18 cellular contexts compared by ENCODE assay signal in genomic region chr7:110623436-110623835, GRCh38.
DNase-seq lines count a peak whose midpoint lies in the region; ATAC-seq and TF ChIP-seq lines count a peak whose summit lies in the region.
"Had no signal": no experiment of that assay in that cellular context is flagged by ENCODE, and none has a peak within 500 bp of the region (broad histone marks: within the 10 kb centered on the region; RNA-seq: fewer than 3 reads in every experiment).

No MANE protein-coding gene starts in this region.

- H3K36me3 ChIP-seq in WERI-Rb-1: no peaks in the 10 kb centered on the region
- H3K36me3 ChIP-seq: BLaER1 had no signal

- no peak overlapping the region for H3K27ac Mint-ChIP-seq in stimulated activated memory B cell treated with anti-CD40 and anti-IgM and Interleukin-4, amounts not matched to agents 10 μg/mL and 1 μg/mL and 100 μg/mL, for 72 hours
- H3K27ac Mint-ChIP-seq: CD14-positive monocyte; CD4-positive, alpha-beta memory T cell; GM23338 had no signal

- no peaks in the 10 kb centered on the region for H3K27me3 ChIP-seq in WERI-Rb-1 (ENCODE audit: insufficient read depth, low read depth, severe bottlenecking)
- H3K27me3 ChIP-seq: BLaER1 had no signal

- no peak overlapping the region for H3K27ac ChIP-seq in WERI-Rb-1
- H3K27ac ChIP-seq: BLaER1 had no signal

- no peaks in the 10 kb centered on the region for H3K36me3 Mint-ChIP-seq in stimulated activated memory B cell treated with anti-CD40 and anti-IgM and Interleukin-4, amounts not matched to agents 10 μg/mL and 1 μg/mL and 100 μg/mL, for 72 hours
- H3K36me3 Mint-ChIP-seq: CD14-positive monocyte; CD4-positive, alpha-beta memory T cell had no signal

- no peaks in the 10 kb centered on the region for H3K9me3 Mint-ChIP-seq in stimulated activated memory B cell treated with anti-CD40 and anti-IgM and Interleukin-4, amounts not matched to agents 10 μg/mL and 1 μg/mL and 100 μg/mL, for 72 hours
- H3K9me3 Mint-ChIP-seq: GM23338 had no signal

- DNase-seq in stimulated activated CD4-positive, alpha-beta T cell treated with anti-CD3 and anti-CD28 coated beads, Interleukin-2, amount 100 ng/mL, for 4 hours (ENCODE audit: low read depth): peak; percentile 4
- no peak for DNase-seq in stimulated activated CD4-positive, alpha-beta T cell treated with anti-CD3 and anti-CD28 coated beads, Interleukin-2, amount 100 ng/mL, for 48 hours
- DNase-seq in NCI-H526 treated with DMSO at 0.1 percent for 48 hours (lab: John Stamatoyannopoulos, UW) (peak; percentile 58), epithelial cell of esophagus (ENCODE audit: low read depth) (peak; percentile 10), putamen (ENCODE audit: low spot score) (peak; percentile 69), WERI-Rb-1 (no peak), SK-N-DZ (ENCODE audit: low spot score) (no peak)
- DNase-seq: AML-193; CD4-positive, alpha-beta memory T cell; DMS153; DND-41; EL; HCEC 1CT had no signal

- H3K4me1 Mint-ChIP-seq in stimulated activated memory B cell treated with anti-CD40 and anti-IgM and Interleukin-4, amounts not matched to agents 10 μg/mL and 1 μg/mL and 100 μg/mL, for 72 hours: no peaks in the 10 kb centered on the region
- H3K4me1 Mint-ChIP-seq: CD14-positive monocyte; CD4-positive, alpha-beta memory T cell; GM23338 had no signal

- no peak overlapping the region for H3K4me3 Mint-ChIP-seq in stimulated activated memory B cell treated with anti-CD40 and anti-IgM and Interleukin-4, amounts not matched to agents 10 μg/mL and 1 μg/mL and 100 μg/mL, for 72 hours
- H3K4me3 Mint-ChIP-seq: CD14-positive monocyte; CD4-positive, alpha-beta memory T cell; GM23338 had no signal

- H3K4me3 ChIP-seq in epithelial cell of esophagus (ENCODE audit: low read length) (no peak overlapping the region), WERI-Rb-1 (ENCODE audit: low read depth, low read length) (no peak overlapping the region)
- H3K4me3 ChIP-seq: BLaER1, GM12878, GM23338 had no signal

- TF ChIP-seq CTCF in epithelial cell of esophagus (IDR thresholded peaks at IDR 0.05; ENCODE audit: insufficient read depth, low read depth, low read length, missing control alignments): no peak
- no peak for TF ChIP-seq CTCF in WERI-Rb-1 (IDR thresholded peaks at IDR 0.05; ENCODE audit: low read depth, low read length)

- H3K27me3 Mint-ChIP-seq in stimulated activated memory B cell treated with anti-CD40 and anti-IgM and Interleukin-4, amounts not matched to agents 10 μg/mL and 1 μg/mL and 100 μg/mL, for 72 hours: no peaks in the 10 kb centered on the region

- no peak for ATAC-seq in stimulated activated memory B cell treated with anti-CD40 and anti-IgM and Interleukin-4, amounts not matched to agents 10 μg/mL and 1 μg/mL and 100 μg/mL, for 72 hours
- ATAC-seq: GM12878, GM23338 had no signal

- no peaks in the 10 kb centered on the region for H3K9me3 ChIP-seq in WERI-Rb-1 (ENCODE audit: severe bottlenecking)
- H3K9me3 ChIP-seq: BLaER1 had no signal

Comparison
In these comparisons a context has a peak if more than half of its experiments do, and no peak if none do; other contexts are left out.
1. DNase-seq: peak in stimulated activated CD4-positive, alpha-beta T cell treated with anti-CD3 and anti-CD28 coated beads, Interleukin-2, amount 100 ng/mL, for 4 hours (single experiment), NCI-H526 treated with DMSO at 0.1 percent for 48 hours (single experiment), epithelial cell of esophagus (single experiment) and putamen (single experiment); none in stimulated activated CD4-positive, alpha-beta T cell treated with anti-CD3 and anti-CD28 coated beads, Interleukin-2, amount 100 ng/mL, for 48 hours (0 of 2), WERI-Rb-1 (single experiment) and SK-N-DZ (single experiment).